8 cellular contexts compared by ENCODE assay signal in genomic region chr6:142301421-142302391, GRCh38. TPM values are rescaled to one million over a fixed set of nuclear protein-coding genes. Genes with fewer than 3 reads are reported as not detected.
DNase-seq lines count a peak whose midpoint lies in the region; ATAC-seq and TF ChIP-seq lines count a peak whose summit lies in the region.

Gene ADGRG6, plus strand, starts transcription at chr6:142302007. Its CDS starts 323 bp downstream, at chr6:142302330.

- H3K27ac Mint-ChIP-seq in activated T-cell treated with anti-CD3 and anti-CD28 coated beads, Interleukin-2, amount 50 U/mL, for 24 hours: no peak within 1 kb of the TSS
- no peak within 1 kb of the TSS for H3K27ac Mint-ChIP-seq in neural progenitor cell

- H3K4me2 ChIP-seq in neural progenitor cell: peak within 1 kb of the TSS; percentile 85

- H2AFZ ChIP-seq in neural progenitor cell (replicated peaks): peak within 1 kb of the TSS; percentile 99

- in situ Hi-C loops in GM13976 (cut with MboI; ENCODE audit: low sequenced_read_pairs, unreplicated experiment): no loop called here
- in situ Hi-C loops in transverse colon (cut with MboI; ENCODE audit: low pct_ligation_motif_present in 1 of 4, low pct_unique_long_range_greater_than_20kb in 1 of 4, low sequenced_read_pairs in 3 of 4): no loop called here

- H3K9ac ChIP-seq in neural progenitor cell: no peak within 1 kb of the TSS

- ATAC-seq in HG02610 (IDR thresholded peaks at IDR 0.05; ENCODE audit: unreplicated experiment): peak; percentile 80

- peak; percentile 57 for DNase-seq in GM13976 (ENCODE audit: low spot score)
- peak; percentile 46 for DNase-seq in NCI-H2171 treated with DMSO at 0.1 percent for 48 hours (lab: John Stamatoyannopoulos, UW)
- DNase-seq in activated T-cell treated with anti-CD3 and anti-CD28 coated beads, Interleukin-2, amount 50 U/mL, for 24 hours: peak; percentile 73
- DNase-seq in fibroblast of the aortic adventitia (ENCODE audit: low read depth): no peak
- DNase-seq in neural progenitor cell (ENCODE audit: low spot score): peak; percentile 78
- peak; percentile 55 for DNase-seq in transverse colon
- no peak for DNase-seq in NCI-H1694 (lab: John Stamatoyannopoulos, UW)

- H3K9me3 ChIP-seq in neural progenitor cell (ENCODE audit: low read depth) (no peaks in the 10 kb centered on the region), transverse colon (no peaks in the 10 kb centered on the region)

- H3K27me3 Mint-ChIP-seq in activated T-cell treated with anti-CD3 and anti-CD28 coated beads, Interleukin-2, amount 50 U/mL, for 24 hours: peaks cover 36% of the 10 kb centered on the region
- H3K27me3 Mint-ChIP-seq in neural progenitor cell (ENCODE audit: insufficient read depth, low read depth): peaks cover 7% of the 10 kb centered on the region

- H3K36me3 Mint-ChIP-seq in activated T-cell treated with anti-CD3 and anti-CD28 coated beads, Interleukin-2, amount 50 U/mL, for 24 hours (ENCODE audit: low read depth): no peaks in the 10 kb centered on the region
- H3K36me3 Mint-ChIP-seq in neural progenitor cell: no peaks in the 10 kb centered on the region

- H3K4me3 Mint-ChIP-seq in activated T-cell treated with anti-CD3 and anti-CD28 coated beads, Interleukin-2, amount 50 U/mL, for 24 hours: peak within 1 kb of the TSS; percentile 78
- peak within 1 kb of the TSS; percentile 92 for H3K4me3 Mint-ChIP-seq in neural progenitor cell

- WGBS in transverse colon (ENCODE audit: low coverage in 1 of 2), 2 donors: 3% methylated on average over 68 of the region's 91 CpGs; no CpG with 5 or more reads in 1 of the 2 donors

- intact Hi-C loops in transverse colon (cut with DNase I; ENCODE audit: low total_unique reads): no loop called here

- H3K36me3 ChIP-seq in neural progenitor cell (no peaks in the 10 kb centered on the region), transverse colon (no peaks in the 10 kb centered on the region)

- H3K4me3 ChIP-seq in fibroblast of the aortic adventitia (ENCODE audit: low read depth, low read length) (peak within 1 kb of the TSS; percentile 69), neural progenitor cell (peak within 1 kb of the TSS; percentile 79), transverse colon (peak within 1 kb of the TSS; percentile 25 to 64 (median 58))

- H3K27ac ChIP-seq in neural progenitor cell (no peak within 1 kb of the TSS), transverse colon (peak within 1 kb of the TSS; percentile 41 to 73 (median 62))

- no peaks in the 10 kb centered on the region for H3F3A ChIP-seq in neural progenitor cell (ENCODE audit: low read depth)

- no peaks in the 10 kb centered on the region for H3K9me3 Mint-ChIP-seq in activated T-cell treated with anti-CD3 and anti-CD28 coated beads, Interleukin-2, amount 50 U/mL, for 24 hours
- H3K9me3 Mint-ChIP-seq in neural progenitor cell: no peaks in the 10 kb centered on the region

- H3K4me1 ChIP-seq in neural progenitor cell (no peaks in the 10 kb centered on the region), transverse colon (peaks cover 0 to 12% (median 5%) of the 10 kb centered on the region in 4 donors)

- TF ChIP-seq EP300 in transverse colon (IDR thresholded peaks at IDR 0.05; ENCODE audit: low read depth): no peak

- H3K27me3 ChIP-seq in neural progenitor cell (peaks cover 45% of the 10 kb centered on the region), transverse colon (peaks cover 6% of the 10 kb centered on the region)

- H3K4me1 Mint-ChIP-seq in activated T-cell treated with anti-CD3 and anti-CD28 coated beads, Interleukin-2, amount 50 U/mL, for 24 hours (ENCODE audit: low read depth): peaks cover 15% of the 10 kb centered on the region
- peaks cover 11% of the 10 kb centered on the region for H3K4me1 Mint-ChIP-seq in neural progenitor cell

- no peaks in the 10 kb centered on the region for H4K20me1 ChIP-seq in neural progenitor cell (ENCODE audit: low read depth)

- no peaks in the 10 kb centered on the region for H3K79me2 ChIP-seq in neural progenitor cell (ENCODE audit: low read depth)

- no peak for TF ChIP-seq CTCF in GM13976 (IDR thresholded peaks at IDR 0.05; ENCODE audit: borderline replicate concordance, control extremely low read depth, extremely low read depth, insufficient read depth, missing control alignments)
- TF ChIP-seq CTCF in fibroblast of the aortic adventitia (IDR thresholded peaks at IDR 0.05; ENCODE audit: insufficient read depth, low read length): no peak
- TF ChIP-seq CTCF in neural progenitor cell (IDR thresholded peaks at IDR 0.05): peak; percentile 37
- peak in 1 of 5 experiments; percentile 18 for TF ChIP-seq CTCF in transverse colon (IDR thresholded peaks at IDR 0.05)

- TF ChIP-seq POLR2A in transverse colon (IDR thresholded peaks at IDR 0.05): no peak

RNA-seq across cellular contexts. Expression of gene ADGRG6, which starts in this region (rescaled TPM):
- total RNA-seq in fibroblast of the aortic adventitia (ENCODE audit: low replicate concordance) (1.7 and 7.5 TPM in 2 replicates), neural progenitor cell (ENCODE audit: low replicate concordance) (0.39 and 0.93 TPM in 2 replicates), transverse colon (10 to 100 TPM; 15.7 to 75.2 (median 19.2) TPM)

Comparison
In these comparisons a context has a peak if more than half of its experiments do, and no peak if none do; other contexts are left out.
1. Peak in DNase-seq, H3K4me3 ChIP-seq and H3K4me2 ChIP-seq in neural progenitor cell; RNA of the gene not detected or under 1 TPM.
2. DNase-seq: peak in GM13976 (single experiment), NCI-H2171 treated with DMSO at 0.1 percent for 48 hours (single experiment), activated T-cell treated with anti-CD3 and anti-CD28 coated beads, Interleukin-2, amount 50 U/mL, for 24 hours (single experiment) and transverse colon (single experiment); none in fibroblast of the aortic adventitia (single experiment) and NCI-H1694 (single experiment).
3. Peak in every context shown above with its lines, with median percentiles within 50 percentile points of each other: H3K4me3 ChIP-seq.